ENCODE assay signal across 9 cellular contexts in the genomic region with DNA sequence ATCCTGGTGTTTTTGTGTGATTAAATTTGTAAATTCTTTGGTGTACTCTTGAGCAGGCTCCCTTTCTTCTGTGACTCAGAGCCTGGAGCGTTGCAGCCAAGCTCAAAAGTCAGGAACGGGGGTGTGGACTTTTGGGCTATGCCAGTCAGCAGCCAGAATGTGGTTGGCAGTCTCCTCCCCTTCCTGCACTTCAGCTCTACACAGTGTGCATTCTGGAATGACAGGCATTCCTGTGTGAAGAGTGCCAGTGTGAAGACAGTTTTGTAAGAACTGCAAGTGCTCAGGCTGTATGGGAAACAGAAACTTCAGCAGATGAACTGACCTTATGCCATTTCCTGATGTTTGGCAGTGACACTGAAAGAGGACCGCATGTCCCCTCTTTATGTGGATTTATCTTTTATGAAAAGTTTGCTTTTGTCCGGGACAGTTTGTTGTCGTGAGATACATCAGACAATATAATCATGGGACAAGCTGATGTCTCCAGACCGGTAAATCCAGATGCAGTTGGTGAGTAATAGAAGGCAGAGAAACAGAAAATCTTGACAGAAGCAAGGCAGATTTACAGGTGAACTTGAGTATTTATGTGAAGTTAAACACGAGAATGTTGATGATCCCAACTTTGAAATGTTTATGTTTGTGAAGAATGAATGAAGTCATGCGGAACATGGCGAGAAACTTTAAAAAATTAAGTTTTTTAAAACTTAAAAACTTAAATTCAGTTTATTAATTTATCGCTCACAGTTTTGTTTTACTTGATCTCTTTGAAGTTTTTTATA.
DNase-seq lines count a peak whose midpoint lies in the region; ATAC-seq and TF ChIP-seq lines count a peak whose summit lies in the region.
"Had no signal": no experiment of that assay in that cellular context is flagged by ENCODE, and none has a peak within 500 bp of the region (broad histone marks: within the 10 kb centered on the region; RNA-seq: fewer than 3 reads in every experiment).

No MANE protein-coding gene starts in this region.

- no peak overlapping the region for H2AFZ ChIP-seq in OCI-LY1 (ENCODE audit: low read length)

- H3K27me3 ChIP-seq in OCI-LY1 (ENCODE audit: insufficient read depth, low read length): no peaks in the 10 kb centered on the region
- no peaks in the 10 kb centered on the region for H3K27me3 ChIP-seq in colonic mucosa
- no peaks in the 10 kb centered on the region for H3K27me3 ChIP-seq in left lung
- no peaks in the 10 kb centered on the region for H3K27me3 ChIP-seq in stomach

- no peaks in the 10 kb centered on the region for H3K9me2 ChIP-seq in OCI-LY1 (ENCODE audit: low read depth, low read length)

- H3K36me3 ChIP-seq in OCI-LY1 (ENCODE audit: insufficient read depth, low read length): no peaks in the 10 kb centered on the region
- H3K36me3 ChIP-seq in colonic mucosa: no peaks in the 10 kb centered on the region
- no peaks in the 10 kb centered on the region for H3K36me3 ChIP-seq in left lung
- no peaks in the 10 kb centered on the region for H3K36me3 ChIP-seq in stomach

- no peak overlapping the region for H3K4me3 ChIP-seq in OCI-LY1 (ENCODE audit: low read depth, low read length, poor library complexity, severe bottlenecking)
- no peak overlapping the region for H3K4me3 ChIP-seq in colonic mucosa
- peak overlapping the region; percentile 19 to 42 for H3K4me3 ChIP-seq in left lung
- H3K4me3 ChIP-seq in stomach: peak overlapping the region in 2 of 4 donors; percentile 7 to 18

- H3K79me2 ChIP-seq in OCI-LY1 (ENCODE audit: insufficient read depth, low read length): no peaks in the 10 kb centered on the region

- H3K27ac ChIP-seq in OCI-LY1 (ENCODE audit: low read depth, low read length, poor library complexity, severe bottlenecking) (peak overlapping the region; percentile 61), colonic mucosa (peak overlapping the region; percentile 69), left lung (peak overlapping the region; percentile 81 to 83), stomach (peak overlapping the region; percentile 2 to 80 (median 71))

- H3K9ac ChIP-seq in OCI-LY1 (ENCODE audit: low read length): peak overlapping the region; percentile 33; the same call in 1 of the 2 replicates
- H3K9ac ChIP-seq in colonic mucosa (ENCODE audit: low read depth in 2 of 2, low read length in 2 of 2): peak overlapping the region in 1 of 2 donors; percentile 27

- no peaks in the 10 kb centered on the region for H4K20me1 ChIP-seq in OCI-LY1 (ENCODE audit: insufficient read depth, low read length)

- no peak for TF ChIP-seq EP300 in stomach (IDR thresholded peaks at IDR 0.05)

- H3F3A ChIP-seq in OCI-LY1 (ENCODE audit: insufficient read depth, low read length): no peaks in the 10 kb centered on the region

- DNase-seq in CD1c-positive myeloid dendritic cell (ENCODE audit: extremely low spot score) (peak; percentile 69), GOT3 (lab: John Stamatoyannopoulos, UW) (peak; percentile 61), colonic mucosa (peak; percentile 83), left lung (peak; percentile 78 to 87), stomach (peak; percentile 76)
- no peak for DNase-seq in activated CD8-positive, alpha-beta memory T cell treated with anti-CD3 and anti-CD28 coated beads, Interleukin-2, amount 50 U/mL, for 48 hours
- DNase-seq: activated B cell treated with CpG ODN at 0.5 μM for 24 hours had no signal

- WGBS in stomach, 5 donors: 25 to 34% (median 30%) methylated on average over 10 of the region's 10 CpGs

- TF ChIP-seq CTCF in OCI-LY1 (IDR thresholded peaks at IDR 0.05; ENCODE audit: low read length) (no peak), colonic mucosa (IDR thresholded peaks at IDR 0.05) (no peak), left lung (IDR thresholded peaks at IDR 0.05) (no peak), stomach (IDR thresholded peaks at IDR 0.05) (no peak)

- peak in 1 of 4 donors; percentile 9 for TF ChIP-seq POLR2A in stomach (IDR thresholded peaks at IDR 0.05)

- H3K4me2 ChIP-seq in OCI-LY1 (ENCODE audit: low read length): peak overlapping the region; percentile 25

- ATAC-seq in left lung: peak; percentile 99
- ATAC-seq in GM19035 (IDR thresholded peaks at IDR 0.05; ENCODE audit: unreplicated experiment): no peak

- intact Hi-C loops in colonic mucosa (cut with DNase I): no loop called here
- intact Hi-C loops in left lung (cut with DNase I): no loop called here
- intact Hi-C loops in stomach (cut with DNase I; ENCODE audit: low total_unique reads): no loop called here

- H3K9me3 ChIP-seq in OCI-LY1 (ENCODE audit: low read length): no peaks in the 10 kb centered on the region
- H3K9me3 ChIP-seq in colonic mucosa: no peaks in the 10 kb centered on the region
- H3K9me3 ChIP-seq in left lung: no peaks in the 10 kb centered on the region
- H3K9me3 ChIP-seq in stomach: no peaks in the 10 kb centered on the region

- H3K4me1 ChIP-seq in OCI-LY1 (ENCODE audit: insufficient read depth, low read length, severe bottlenecking): peaks cover 21% of the 10 kb centered on the region
- H3K4me1 ChIP-seq in colonic mucosa: no peaks in the 10 kb centered on the region
- peaks cover 10 to 30% of the 10 kb centered on the region in 2 donors for H3K4me1 ChIP-seq in left lung
- peaks cover 13 to 53% (median 27%) of the 10 kb centered on the region in 4 donors for H3K4me1 ChIP-seq in stomach

Comparison
In these comparisons a context has a peak if more than half of its experiments do, and no peak if none do; other contexts are left out.
1. H3K4me3 ChIP-seq: peak in left lung (2 of 2); none in OCI-LY1 (single experiment) and colonic mucosa (single experiment).
2. Peak in every context shown above with its lines, with median percentiles within 50 percentile points of each other: H3K27ac ChIP-seq.